16 cellular contexts compared by ENCODE assay signal in the genomic region with DNA sequence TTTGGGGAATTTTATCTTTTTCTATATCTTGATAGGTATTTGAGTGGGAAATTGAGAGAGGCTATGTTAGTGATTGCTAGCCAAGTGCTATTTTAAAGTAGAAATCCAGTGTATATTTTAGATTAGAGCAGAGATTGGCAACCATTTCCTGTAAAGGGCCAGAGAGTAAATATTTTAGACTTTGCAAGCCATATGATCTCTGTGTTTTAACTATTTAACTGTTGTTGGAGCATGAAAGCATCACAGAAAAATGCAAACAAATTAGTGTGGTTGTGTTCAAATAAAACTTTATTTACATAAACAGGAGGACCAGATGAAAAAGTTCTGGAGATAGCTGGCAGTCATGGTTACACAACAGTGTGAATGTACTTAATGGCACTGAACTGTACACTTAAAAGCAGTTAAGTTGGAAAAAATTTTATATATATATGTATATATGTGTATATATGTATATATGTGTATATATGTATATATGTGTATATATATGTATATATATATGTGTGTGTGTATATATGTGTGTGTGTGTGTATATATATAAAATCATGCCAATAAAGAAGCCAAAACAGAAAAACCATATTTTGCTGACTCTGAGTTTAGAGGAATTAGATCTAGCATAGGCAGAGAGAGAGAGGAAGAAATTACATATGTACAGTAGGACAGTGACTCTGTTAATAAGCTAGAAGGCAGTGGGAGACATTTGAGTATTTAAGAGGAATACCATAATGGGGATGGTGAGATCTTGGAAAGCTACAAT.
A peak's percentile ranks its signal among the peaks of the same experiment; 100 is the strongest.
DNase-seq lines count a peak whose midpoint lies in the region; ATAC-seq and TF ChIP-seq lines count a peak whose summit lies in the region.
"Had no signal": no experiment of that assay in that cellular context is flagged by ENCODE, and none has a peak within 500 bp of the region (broad histone marks: within the 10 kb centered on the region; RNA-seq: fewer than 3 reads in every experiment).

No MANE protein-coding gene starts in this region.

- H3K9me2 ChIP-seq in hepatocyte (replicated peaks; ENCODE audit: insufficient read depth): no peaks in the 10 kb centered on the region

- H3K9me3 Mint-ChIP-seq in HFFc6: no peaks in the 10 kb centered on the region
- H3K9me3 Mint-ChIP-seq in activated naive CD8-positive, alpha-beta T cell treated with anti-CD3 and anti-CD28 coated beads for 36 hours: no peaks in the 10 kb centered on the region
- H3K9me3 Mint-ChIP-seq: activated naive CD4-positive, alpha-beta T cell treated with anti-CD3 and anti-CD28 coated beads, Interleukin-2, amount 50 U/mL, for 24 hours had no signal

- TF ChIP-seq CTCF in 22Rv1 (IDR thresholded peaks at IDR 0.05) (no peak), HFFc6 (IDR thresholded peaks at IDR 0.05) (no peak), hepatocyte (IDR thresholded peaks at IDR 0.05; ENCODE audit: poor library complexity) (no peak)

- no peaks in the 10 kb centered on the region for H4K20me1 ChIP-seq in hepatocyte (ENCODE audit: insufficient read depth, poor library complexity, severe bottlenecking)

- no peaks in the 10 kb centered on the region for H3K79me2 ChIP-seq in hepatocyte

- H3K27me3 Mint-ChIP-seq in HFFc6 (ENCODE audit: insufficient read depth): no peaks in the 10 kb centered on the region
- H3K27me3 Mint-ChIP-seq in activated naive CD8-positive, alpha-beta T cell treated with anti-CD3 and anti-CD28 coated beads for 36 hours: no peaks in the 10 kb centered on the region
- H3K27me3 Mint-ChIP-seq: activated naive CD4-positive, alpha-beta T cell treated with anti-CD3 and anti-CD28 coated beads, Interleukin-2, amount 50 U/mL, for 24 hours had no signal

- TF ChIP-seq POLR2A in GM18505 (IDR thresholded peaks at IDR 0.05; ENCODE audit: borderline replicate concordance, extremely low read depth, insufficient read depth, insufficient read length): no peak

- no peaks in the 10 kb centered on the region; the same call in 1 of the 2 replicates for H3K36me3 Mint-ChIP-seq in HFFc6 (ENCODE audit: low read depth)
- peaks cover 5% of the 10 kb centered on the region for H3K36me3 Mint-ChIP-seq in activated naive CD8-positive, alpha-beta T cell treated with anti-CD3 and anti-CD28 coated beads for 36 hours

- H3K27ac Mint-ChIP-seq in HFFc6: peak overlapping the region; percentile 100
- H3K27ac Mint-ChIP-seq in activated naive CD8-positive, alpha-beta T cell treated with anti-CD3 and anti-CD28 coated beads for 36 hours: no peak overlapping the region
- H3K27ac Mint-ChIP-seq: activated naive CD4-positive, alpha-beta T cell treated with anti-CD3 and anti-CD28 coated beads, Interleukin-2, amount 50 U/mL, for 24 hours had no signal

- no peaks in the 10 kb centered on the region for H3K4me1 ChIP-seq in hepatocyte (ENCODE audit: insufficient read depth)

- H3K27ac ChIP-seq in 22Rv1: peak overlapping the region; percentile 47
- H3K27ac ChIP-seq in hepatocyte: peak overlapping the region; percentile 70

- H3K36me3 ChIP-seq in hepatocyte (replicated peaks; ENCODE audit: insufficient read depth, low read depth): no peaks in the 10 kb centered on the region
- H3K36me3 ChIP-seq: transverse colon had no signal

- ATAC-seq in GM18505 (IDR thresholded peaks at IDR 0.05; ENCODE audit: unreplicated experiment) (no peak), GM19328 (IDR thresholded peaks at IDR 0.05; ENCODE audit: unreplicated experiment) (no peak)

- H3K4me3 Mint-ChIP-seq in HFFc6: peak overlapping the region; percentile 72
- no peak overlapping the region for H3K4me3 Mint-ChIP-seq in activated naive CD8-positive, alpha-beta T cell treated with anti-CD3 and anti-CD28 coated beads for 36 hours
- H3K4me3 Mint-ChIP-seq: activated naive CD4-positive, alpha-beta T cell treated with anti-CD3 and anti-CD28 coated beads, Interleukin-2, amount 50 U/mL, for 24 hours had no signal

- no peak overlapping the region for H3K4me2 ChIP-seq in hepatocyte

- DNase-seq in HFFc6 (peak; percentile 71), amniotic epithelial cell (ENCODE audit: low read depth) (peak; percentile 69), hepatocyte (ENCODE audit: low spot score) (no peak), NCI-H1436 treated with DMSO at 0.1 percent for 48 hours (lab: John Stamatoyannopoulos, UW) (no peak)
- no peak for DNase-seq in activated naive CD8-positive, alpha-beta T cell treated with anti-CD3 and anti-CD28 coated beads for 36 hours
- DNase-seq: activated CD4-positive, alpha-beta T cell treated with anti-CD3 and anti-CD28 coated beads, Interleukin-2, amount 50 U/mL, for 4 hours; effector memory CD4-positive, alpha-beta T cell; GDM1; NCI-H1436; NK-92 treated with Interleukin-12 subunit alpha and Interleukin-12 subunit beta, amount 100 ng/mL, for 24 hours; T-helper 1 cell; transverse colon had no signal

- no peak overlapping the region for H3K4me3 ChIP-seq in hepatocyte
- H3K4me3 ChIP-seq: transverse colon had no signal

- H3K9me3 ChIP-seq in hepatocyte (ENCODE audit: low read depth): no peaks in the 10 kb centered on the region
- H3K9me3 ChIP-seq: transverse colon had no signal

- peaks cover 63% of the 10 kb centered on the region for H3K4me1 Mint-ChIP-seq in HFFc6 (ENCODE audit: low read depth)
- H3K4me1 Mint-ChIP-seq in activated naive CD8-positive, alpha-beta T cell treated with anti-CD3 and anti-CD28 coated beads for 36 hours: peaks cover 23% of the 10 kb centered on the region

- no peaks in the 10 kb centered on the region for H3K27me3 ChIP-seq in hepatocyte
- H3K27me3 ChIP-seq: transverse colon had no signal

- no peak overlapping the region for H2AFZ ChIP-seq in hepatocyte

Comparison
In these comparisons a context has a peak if more than half of its experiments do, and no peak if none do; other contexts are left out.
1. DNase-seq: peak in HFFc6 (single experiment) and amniotic epithelial cell (single experiment); none in hepatocyte (single experiment), NCI-H1436 treated with DMSO at 0.1 percent for 48 hours (single experiment) and activated naive CD8-positive, alpha-beta T cell treated with anti-CD3 and anti-CD28 coated beads for 36 hours (single experiment).